ENCODE assay signal across 15 cellular contexts in the genomic region with DNA sequence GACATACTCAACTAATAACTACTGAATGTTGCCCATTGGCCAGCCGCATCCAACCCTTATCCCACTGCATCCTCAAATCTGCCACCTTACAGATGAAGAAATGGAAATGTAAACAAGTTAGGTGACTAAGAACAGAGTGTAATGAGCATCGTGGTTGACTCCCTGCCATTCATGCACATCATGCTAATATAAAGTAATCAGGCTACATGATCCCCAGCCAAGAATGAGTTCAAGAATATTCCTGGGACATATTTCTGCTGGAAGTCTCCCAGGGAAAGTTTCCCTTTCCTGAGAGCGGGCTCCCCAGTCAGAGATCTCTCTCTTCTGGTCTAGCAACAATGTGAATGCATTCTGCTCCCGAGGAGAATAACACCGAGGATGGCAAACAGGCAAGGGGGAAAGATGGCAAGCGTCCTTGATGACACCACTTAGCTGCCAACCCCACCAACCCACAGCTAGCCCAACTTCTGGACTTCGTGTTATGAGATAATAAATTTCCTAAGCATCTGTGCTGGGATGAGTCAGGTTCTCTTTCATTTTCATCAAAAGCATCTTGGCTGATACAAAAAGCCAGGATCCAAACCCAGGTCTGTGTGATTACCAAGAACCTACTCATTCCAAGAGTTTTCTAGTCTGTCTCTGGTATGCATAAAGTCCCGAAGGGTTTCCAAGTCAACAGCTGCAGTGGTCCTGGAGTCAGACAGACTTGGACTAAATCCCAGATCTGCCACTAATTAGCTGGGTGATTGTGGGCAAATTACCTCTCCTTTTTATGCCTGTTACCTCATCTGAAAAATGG. TPM values are rescaled to one million over a fixed set of nuclear protein-coding genes. Genes with fewer than 3 reads are reported as not detected.
DNase-seq lines count a peak whose midpoint lies in the region; ATAC-seq and TF ChIP-seq lines count a peak whose summit lies in the region.
"Had no signal": no experiment of that assay in that cellular context is flagged by ENCODE, and none has a peak within 500 bp of the region (broad histone marks: within the 10 kb centered on the region; RNA-seq: fewer than 3 reads in every experiment).

No MANE protein-coding gene starts in this region.

- no peak for TF ChIP-seq CTCF in AG10803 (conservative IDR thresholded peaks at IDR 0.05; ENCODE audit: low read length)
- no peak for TF ChIP-seq CTCF in GM13977 (IDR thresholded peaks at IDR 0.05; ENCODE audit: extremely low read depth, insufficient read depth, missing control alignments)

- in situ Hi-C loops in GM13977 (cut with MboI; ENCODE audit: low pct_unique_long_range_greater_than_20kb, low sequenced_read_pairs, unreplicated experiment), result no loop called here

- DNase-seq in AG10803 (ENCODE audit: low read depth) (peak; percentile 86), LHCN-M2 (ENCODE audit: low read depth) (peak; percentile 94), RPMI7951 (ENCODE audit: low read depth) (peak; percentile 93), kidney glomerular epithelial cell (lab: John Stamatoyannopoulos, UW) (peak; percentile 37), C1 segment of cervical spinal cord (lab: John Stamatoyannopoulos, UW) (no peak), GM13977 (ENCODE audit: low spot score) (no peak)
- DNase-seq in central memory CD4-positive, alpha-beta T cell, result no peak
- DNase-seq: activated CD4-positive, alpha-beta memory T cell treated with anti-CD3 and anti-CD28 coated beads for 36 hours; activated naive CD4-positive, alpha-beta T cell treated with Interleukin-2 at 50 U/mL for 16 hours; AML-193; dorsolateral prefrontal cortex; heart right ventricle; posterior cingulate gyrus had no signal

- H3K4me3 ChIP-seq in AG10803 (ENCODE audit: low read length), result peak overlapping the region; percentile 25
- H3K4me3 ChIP-seq: dorsolateral prefrontal cortex, heart right ventricle, lung had no signal

- ATAC-seq in HG03521 (IDR thresholded peaks at IDR 0.05; ENCODE audit: unreplicated experiment), result no peak

RNA-seq across cellular contexts. Expression of a gene that starts 55.7 kb away (rescaled TPM):
- 4.9 and 5.1 TPM in 2 replicates for total RNA-seq in LHCN-M2 (2014; rRNA removed)
- 11.2 TPM for polyA plus RNA-seq in LHCN-M2 (2012)
- 11.4 and 12.1 TPM in 2 replicates for total RNA-seq in RPMI7951 (2014; rRNA removed; shearing (Covaris generic))
- total RNA-seq: activated CD4-positive, alpha-beta memory T cell treated with anti-CD3 and anti-CD28 coated beads for 36 hours had no signal

Comparison
In these comparisons a context has a peak if more than half of its experiments do, and no peak if none do; other contexts are left out.
1. DNase-seq: peak in AG10803 (single experiment), LHCN-M2 (single experiment), RPMI7951 (single experiment) and kidney glomerular epithelial cell (single experiment); none in central memory CD4-positive, alpha-beta T cell (single experiment), C1 segment of cervical spinal cord (0 of 14) and GM13977 (single experiment).